In genomic region chr9:111632695-111633388, GRCh38 we compare ENCODE assay signal across 9 cellular contexts. TPM values are rescaled to one million over a fixed set of nuclear protein-coding genes. Genes with fewer than 3 reads are reported as not detected.
DNase-seq lines count a peak whose midpoint lies in the region; TF ChIP-seq lines count a peak whose summit lies in the region.
"Had no signal": no experiment of that assay in that cellular context is flagged by ENCODE, and none has a peak within 500 bp of the region (broad histone marks: within the 10 kb centered on the region; RNA-seq: fewer than 3 reads in every experiment).

No MANE protein-coding gene starts in this region.

- H3K36me3 ChIP-seq in OCI-LY1 (ENCODE audit: insufficient read depth, low read length) (no peaks in the 10 kb centered on the region), endodermal cell (ENCODE audit: control insufficient read depth, insufficient read depth, low read length) (no peaks in the 10 kb centered on the region), WERI-Rb-1 (no peaks in the 10 kb centered on the region; the same call in 1 of the 2 replicates)
- H3K36me3 ChIP-seq: neutrophil, tibial nerve had no signal

- no peaks in the 10 kb centered on the region for H3K9me2 ChIP-seq in OCI-LY1 (ENCODE audit: low read depth, low read length)

- H3K27me3 ChIP-seq in OCI-LY1 (ENCODE audit: insufficient read depth, low read length): no peaks in the 10 kb centered on the region
- H3K27me3 ChIP-seq in endodermal cell (ENCODE audit: control insufficient read depth, insufficient read depth, low read length, poor library complexity, severe bottlenecking): no peaks in the 10 kb centered on the region
- H3K27me3 ChIP-seq in WERI-Rb-1 (ENCODE audit: insufficient read depth, low read depth, severe bottlenecking): no peaks in the 10 kb centered on the region
- H3K27me3 ChIP-seq: neutrophil, tibial nerve had no signal

- no peaks in the 10 kb centered on the region for H3F3A ChIP-seq in OCI-LY1 (ENCODE audit: insufficient read depth, low read length)

- H3K4me3 Mint-ChIP-seq in endodermal cell (peak overlapping the region; percentile 90), progenitor cell of endocrine pancreas (ENCODE audit: low read depth) (peak overlapping the region; percentile 91)

- H3K27ac ChIP-seq in OCI-LY1 (ENCODE audit: low read depth, low read length, poor library complexity, severe bottlenecking) (no peak overlapping the region), endodermal cell (ENCODE audit: low read depth, low read length) (no peak overlapping the region), WERI-Rb-1 (no peak overlapping the region)
- H3K27ac ChIP-seq: neutrophil had no signal

- TF ChIP-seq CTCF in GM12864 (IDR thresholded peaks at IDR 0.05; ENCODE audit: low read depth, low read length, missing control alignments) (no peak), OCI-LY1 (IDR thresholded peaks at IDR 0.05; ENCODE audit: low read length) (no peak), endodermal cell (conservative IDR thresholded peaks at IDR 0.05) (no peak), progenitor cell of endocrine pancreas (IDR thresholded peaks at IDR 0.05; ENCODE audit: unreplicated experiment) (no peak), WERI-Rb-1 (IDR thresholded peaks at IDR 0.05; ENCODE audit: low read depth, low read length) (no peak)

- no peak overlapping the region for H2AFZ ChIP-seq in OCI-LY1 (ENCODE audit: low read length)

- H3K4me3 ChIP-seq in GM12864 (ENCODE audit: low read depth, low read length) (peak overlapping the region; percentile 87; the same call in 1 of the 2 replicates), OCI-LY1 (ENCODE audit: low read depth, low read length, poor library complexity, severe bottlenecking) (peak overlapping the region; percentile 90), endodermal cell (ENCODE audit: low read length) (peak overlapping the region; percentile 97), WERI-Rb-1 (ENCODE audit: low read depth, low read length) (no peak overlapping the region)

- 76 to 79% methylated on average over 4 to 7 of the region's 7 CpGs for WGBS in endodermal cell (ENCODE audit: insufficient coverage in 1 of 2, insufficient read length in 1 of 2), 2 experiments

- H3K4me2 ChIP-seq in OCI-LY1 (ENCODE audit: low read length): peak overlapping the region; percentile 92

- DNase-seq in GM12864 (ENCODE audit: low read depth) (no peak), endodermal cell (no peak), progenitor cell of endocrine pancreas (ENCODE audit: low spot score, unreplicated experiment) (no peak), iPS-NIHi7 (ENCODE audit: extremely low spot score) (no peak), WERI-Rb-1 (no peak)
- DNase-seq in activated CD4-positive, CD25-positive, alpha-beta regulatory T cell (lab: John Stamatoyannopoulos, UW): no peak

- H4K20me1 ChIP-seq in OCI-LY1 (ENCODE audit: insufficient read depth, low read length): no peaks in the 10 kb centered on the region

- H3K27ac Mint-ChIP-seq in endodermal cell: no peak overlapping the region
- H3K27ac Mint-ChIP-seq in progenitor cell of endocrine pancreas: peak overlapping the region; percentile 96

- H3K4me1 ChIP-seq in OCI-LY1 (ENCODE audit: insufficient read depth, low read length, severe bottlenecking): peaks cover 29% of the 10 kb centered on the region
- no peaks in the 10 kb centered on the region for H3K4me1 ChIP-seq in endodermal cell (ENCODE audit: control insufficient read depth, insufficient read depth, low read length)

- peaks cover 26% of the 10 kb centered on the region for H3K4me1 Mint-ChIP-seq in endodermal cell
- peaks cover 34% of the 10 kb centered on the region for H3K4me1 Mint-ChIP-seq in progenitor cell of endocrine pancreas (ENCODE audit: low read depth)

- H3K79me2 ChIP-seq in OCI-LY1 (ENCODE audit: insufficient read depth, low read length): peaks cover 59% of the 10 kb centered on the region

- H3K9me3 ChIP-seq in OCI-LY1 (ENCODE audit: low read length): no peaks in the 10 kb centered on the region
- H3K9me3 ChIP-seq in endodermal cell (ENCODE audit: control insufficient read depth, low read length): no peaks in the 10 kb centered on the region
- H3K9me3 ChIP-seq in WERI-Rb-1 (ENCODE audit: severe bottlenecking): no peaks in the 10 kb centered on the region
- H3K9me3 ChIP-seq: neutrophil, tibial nerve had no signal

- peak overlapping the region; percentile 89 for H3K9ac ChIP-seq in OCI-LY1 (ENCODE audit: low read length)
- peak overlapping the region; percentile 85 for H3K9ac ChIP-seq in endodermal cell (ENCODE audit: extremely low read depth, low read length, poor library complexity, severe bottlenecking)

- no peaks in the 10 kb centered on the region for H3K9me3 Mint-ChIP-seq in endodermal cell
- H3K9me3 Mint-ChIP-seq in progenitor cell of endocrine pancreas (ENCODE audit: low read depth): no peaks in the 10 kb centered on the region

- H3K36me3 Mint-ChIP-seq in endodermal cell (ENCODE audit: low read depth) (no peaks in the 10 kb centered on the region), progenitor cell of endocrine pancreas (ENCODE audit: insufficient read depth) (peaks cover 1% of the 10 kb centered on the region)

- H3K27me3 Mint-ChIP-seq in endodermal cell (ENCODE audit: insufficient read depth) (peaks cover 8% of the 10 kb centered on the region), progenitor cell of endocrine pancreas (no peaks in the 10 kb centered on the region)

RNA-seq across cellular contexts. Expression of gene DNAJC25, which starts 1.7 kb away (rescaled TPM):
- total RNA-seq in endodermal cell (1 to 10 TPM; 6.3 to 7.4 TPM), progenitor cell of endocrine pancreas (7.5 and 8.5 TPM in 2 replicates)
- polyA plus RNA-seq in endodermal cell (2013, experiment 1 of 2): 9.3 TPM
- 10.1 TPM for polyA plus RNA-seq in endodermal cell (2013, experiment 2 of 2)

RNA-seq across cellular contexts. Expression of gene GNG10, which starts 28.6 kb away (rescaled TPM):
- total RNA-seq in endodermal cell: 10 to 100 TPM; 27.7 to 39.7 TPM
- 41.3 TPM for polyA plus RNA-seq in endodermal cell (2013, experiment 1 of 2)
- 42.2 TPM for polyA plus RNA-seq in endodermal cell (2013, experiment 2 of 2)
- total RNA-seq in progenitor cell of endocrine pancreas: 27.5 and 32.2 TPM in 2 replicates

RNA-seq across cellular contexts. Expression of gene PTGR1, which starts 33.4 kb away (rescaled TPM):
- total RNA-seq in endodermal cell: 100 to 1,000 TPM; 204 to 442 TPM
- 95.5 TPM for polyA plus RNA-seq in endodermal cell (2013, experiment 1 of 2)
- polyA plus RNA-seq in endodermal cell (2013, experiment 2 of 2): 87.1 TPM
- 50.1 and 53.2 TPM in 2 replicates for total RNA-seq in progenitor cell of endocrine pancreas
